ENCODE assay signal across 10 cellular contexts in genomic region chr17:1231456-1231855, GRCh38. TPM values are rescaled to one million over a fixed set of nuclear protein-coding genes. Genes with fewer than 3 reads are reported as not detected.
A peak's percentile ranks its signal among the peaks of the same experiment; 100 is the strongest.
DNase-seq lines count a peak whose midpoint lies in the region; ATAC-seq lines count a peak whose summit lies in the region.
"Had no signal": no experiment of that assay in that cellular context is flagged by ENCODE, and none has a peak within 500 bp of the region (broad histone marks: within the 10 kb centered on the region; RNA-seq: fewer than 3 reads in every experiment).

No MANE protein-coding gene starts in this region.

- peak overlapping the region; percentile 50 for H3K4me3 Mint-ChIP-seq in central memory CD8-positive, alpha-beta T cell
- peak overlapping the region in 5 of 8 donors; percentile 27 to 84 (median 66) for H3K4me3 Mint-ChIP-seq in naive B cell

- no peaks in the 10 kb centered on the region for H3K9me3 Mint-ChIP-seq in central memory CD8-positive, alpha-beta T cell
- H3K9me3 Mint-ChIP-seq in naive B cell, result no peaks in the 10 kb centered on the region

- no peak for ATAC-seq in central memory CD8-positive, alpha-beta T cell (replicated peaks; ENCODE audit: extremely low read depth, poor library complexity, severe bottlenecking)
- no peak for ATAC-seq in naive B cell (ENCODE audit: low read depth in 2 of 2)
- no peak for ATAC-seq in HG03342 (IDR thresholded peaks at IDR 0.05; ENCODE audit: unreplicated experiment)
- ATAC-seq in GM19455 (IDR thresholded peaks at IDR 0.05; ENCODE audit: unreplicated experiment), result no peak

- H3K36me3 Mint-ChIP-seq in central memory CD8-positive, alpha-beta T cell (ENCODE audit: insufficient read depth), result peaks cover 7% of the 10 kb centered on the region
- H3K36me3 Mint-ChIP-seq in naive B cell, result no peaks in the 10 kb centered on the region

- peaks cover 23% of the 10 kb centered on the region for H3K4me1 Mint-ChIP-seq in central memory CD8-positive, alpha-beta T cell
- H3K4me1 Mint-ChIP-seq in naive B cell, result peaks cover 19 to 28% (median 24%) of the 10 kb centered on the region in 3 donors

- no peak overlapping the region for H3K27ac Mint-ChIP-seq in central memory CD8-positive, alpha-beta T cell (ENCODE audit: low read depth)
- H3K27ac Mint-ChIP-seq in naive B cell, result peak overlapping the region in 5 of 6 donors; percentile 8 to 89 (median 33)

- peaks cover 55% of the 10 kb centered on the region for H3K27me3 Mint-ChIP-seq in central memory CD8-positive, alpha-beta T cell
- H3K27me3 Mint-ChIP-seq in naive B cell, result peaks cover 8 to 13% (median 10%) of the 10 kb centered on the region in 3 donors

- DNase-seq in AG20443 (ENCODE audit: low spot score), result peak; percentile 70
- DNase-seq in HUDEP-2 (lab: John Stamatoyannopoulos, UW; ENCODE audit: unreplicated experiment in 76 of 76), result peak in 65 of 76 experiments; percentile 5 to 73 (median 40)
- no peak for DNase-seq in central memory CD8-positive, alpha-beta T cell (ENCODE audit: low spot score in 2 of 2)
- no peak for DNase-seq in naive B cell
- DNase-seq in middle frontal gyrus (ENCODE audit: extremely low spot score, low spot score), result no peak
- no peak for DNase-seq in SHP77 (lab: John Stamatoyannopoulos, UW)
- DNase-seq: C1 segment of cervical spinal cord, NCI-H1105 had no signal

RNA-seq across cellular contexts. Expression of gene BHLHA9, which starts 38.8 kb away (rescaled TPM):
- polyA plus RNA-seq in naive B cell (ENCODE audit: low read depth in 6 of 6), result not detected

RNA-seq across cellular contexts. Expression of gene TRARG1, which starts 48.0 kb away (rescaled TPM):
- polyA plus RNA-seq in naive B cell (ENCODE audit: low read depth in 6 of 6), result not detected

RNA-seq across cellular contexts. Expression of gene ABR, which starts 51.7 kb away (rescaled TPM):
- polyA plus RNA-seq in naive B cell (ENCODE audit: low read depth in 6 of 6), result 10 to 100 TPM in 5 of 6 donors, 1 to 10 TPM in 1; 4.3 to 47.2 (median 28.1) TPM

Comparison
In these comparisons a context has a peak if more than half of its experiments do, and no peak if none do; other contexts are left out.
1. DNase-seq: peak in AG20443 (single experiment) and HUDEP-2 (65 of 76); none in central memory CD8-positive, alpha-beta T cell (0 of 2), naive B cell (single experiment), middle frontal gyrus (single experiment) and SHP77 (0 of 2).